Comparison of ENCODE assay signal across 15 cellular contexts in the genomic region with DNA sequence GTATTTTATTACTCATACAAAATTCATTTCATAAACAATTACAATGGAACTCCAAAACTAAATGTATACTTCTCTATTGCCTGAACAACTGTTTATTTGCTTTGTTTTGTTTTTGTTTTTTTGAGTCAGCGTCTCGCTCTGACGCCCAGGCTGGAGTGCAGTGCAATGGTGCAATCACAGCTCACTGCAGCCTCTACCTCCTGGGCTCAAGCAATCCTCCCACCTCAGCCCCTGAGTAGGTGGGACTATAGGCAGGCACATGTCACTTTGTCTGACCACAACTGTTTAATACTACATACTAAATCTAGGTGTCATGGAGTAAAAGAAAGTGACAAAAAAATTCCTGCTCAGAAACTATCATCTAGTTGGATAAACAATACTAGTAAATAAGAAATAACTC. TPM values are rescaled to one million over a fixed set of nuclear protein-coding genes. Genes with fewer than 3 reads are reported as not detected.
A peak's percentile ranks its signal among the peaks of the same experiment; 100 is the strongest.
DNase-seq lines count a peak whose midpoint lies in the region; ATAC-seq, FAIRE-seq and TF ChIP-seq lines count a peak whose summit lies in the region.
"Had no signal": no experiment of that assay in that cellular context is flagged by ENCODE, and none has a peak within 500 bp of the region (broad histone marks: within the 10 kb centered on the region; RNA-seq: fewer than 3 reads in every experiment).

No MANE protein-coding gene starts in this region.

- SMC1A ChIA-PET in GM12878 (lab: Charles Lee; ENCODE audit: uncharacterized antibody, unreplicated experiment), result interaction anchor here (0.6 to 11.8 kb wide), 8 partner anchors 6 to 210 kb away, joined by 3 to 250 read pairs (median 3); partner anchors contain the start of gene RAB3GAP2

- TF ChIP-seq CTCF in DOHH2 (IDR thresholded peaks at IDR 0.05; ENCODE audit: low read depth, low read length, poor library complexity, severe bottlenecking) (no peak), GM12878 (IDR thresholded peaks at IDR 0.05 in 2 of 3, conservative IDR thresholded peaks at IDR 0.05 in 1 of 3; ENCODE audit: control insufficient read depth in 2 of 3, extremely low read depth in 1 of 3, insufficient read depth in 1 of 3, low read depth in 3 of 3, low read length in 3 of 3) (no peak), dorsolateral prefrontal cortex (IDR thresholded peaks at IDR 0.05 in 54 of 56, conservative IDR thresholded peaks at IDR 0.05 in 2 of 56; ENCODE audit: low read depth in 1 of 56, partially characterized antibody in 56 of 56) (no peak)

- H3K9ac ChIP-seq in GM12878 (ENCODE audit: control insufficient read depth, insufficient read depth, low read length), result peak overlapping the region; percentile 53; the same call in 1 of the 2 replicates

- CTCF ChIA-PET in GM12878 (lab: Yijun Ruan, JAX), result interaction anchor here (1.3 to 4.6 kb wide), 3 partner anchors 7 to 47 kb away, joined by 3 to 29 read pairs (median 18); no protein-coding TSS in a partner anchor

- ATAC-seq in GM19035 (IDR thresholded peaks at IDR 0.05; ENCODE audit: unreplicated experiment) (peak; percentile 28), HG03175 (IDR thresholded peaks at IDR 0.05; ENCODE audit: unreplicated experiment) (peak; percentile 38), GM12878 (peak; percentile 35), HG02840 (IDR thresholded peaks at IDR 0.05; ENCODE audit: low FRiP score, unreplicated experiment) (no peak), GM19328 (IDR thresholded peaks at IDR 0.05; ENCODE audit: unreplicated experiment) (no peak)
- ATAC-seq: activated CD8-positive, alpha-beta T cell treated with anti-CD3 and anti-CD28 coated beads for 36 hours; activated naive CD8-positive, alpha-beta T cell treated with anti-CD3 and anti-CD28 coated beads, Interleukin-2, amount 50 U/mL, for 24 hours; right lobe of liver had no signal

- POLR2A ChIA-PET in GM12878 (lab: Charles Lee), result no interaction called here

- no peak for TF ChIP-seq RAD21 in GM12878 (IDR thresholded peaks at IDR 0.05; ENCODE audit: insufficient read depth, low read depth, low read length)

- H3K9me2 ChIP-seq in DOHH2 (replicated peaks; ENCODE audit: control insufficient read depth, low read length), result no peaks in the 10 kb centered on the region

- peak overlapping the region; percentile 67 for H3K27ac ChIP-seq in DOHH2 (ENCODE audit: low read depth, low read length)
- H3K27ac ChIP-seq in GM12878 (ENCODE audit: control insufficient read depth, insufficient read depth), result peak overlapping the region; percentile 96; the same call in 1 of the 2 replicates
- H3K27ac ChIP-seq in dorsolateral prefrontal cortex, result no peak overlapping the region
- H3K27ac ChIP-seq: right lobe of liver had no signal

- peaks cover 15% of the 10 kb centered on the region for H3F3A ChIP-seq in DOHH2 (ENCODE audit: control insufficient read depth, insufficient read depth)

- 0 out of 2 replicates have a peak, but pooled peaks cover under 1% of the 10 kb centered on the region for H4K20me1 ChIP-seq in DOHH2 (ENCODE audit: control insufficient read depth, insufficient read depth, low read depth, low read length)
- no peaks in the 10 kb centered on the region for H4K20me1 ChIP-seq in GM12878 (ENCODE audit: control insufficient read depth, insufficient read depth)

- no TSS peak for BruUV-seq in GM12878 (replicated peaks; lab: Mats Ljungman, UMichigan)

- H3K4me3 ChIP-seq in DOHH2 (ENCODE audit: low read length) (no peak overlapping the region; the same call in 1 of the 2 replicates), GM12878 (no peak overlapping the region), dorsolateral prefrontal cortex (no peak overlapping the region)
- H3K4me3 ChIP-seq: right lobe of liver had no signal

- peaks cover 62% of the 10 kb centered on the region for H3K4me1 ChIP-seq in DOHH2 (ENCODE audit: control insufficient read depth, low read length)
- peaks cover 17% of the 10 kb centered on the region for H3K4me1 ChIP-seq in GM12878 (ENCODE audit: control insufficient read depth, insufficient read depth, low read length)
- H3K4me1 ChIP-seq: right lobe of liver had no signal

- in situ Hi-C loops in GM12878 (cut with MboI), result no loop called here

- H3K9me3 ChIP-seq in DOHH2 (ENCODE audit: control insufficient read depth, insufficient read depth, low read length) (no peaks in the 10 kb centered on the region), GM12878 (replicated peaks; ENCODE audit: control insufficient read depth, insufficient read depth, low read length) (no peaks in the 10 kb centered on the region; the same call in 2 of the 3 replicates)
- H3K9me3 ChIP-seq: right lobe of liver had no signal

- no peaks in the 10 kb centered on the region for H3K27me3 ChIP-seq in DOHH2 (ENCODE audit: control insufficient read depth, low read length)
- no peaks in the 10 kb centered on the region for H3K27me3 ChIP-seq in GM12878 (replicated peaks in 1 of 2; ENCODE audit: control insufficient read depth in 2 of 2, insufficient read depth in 2 of 2, low read length in 1 of 2)
- H3K27me3 ChIP-seq in dorsolateral prefrontal cortex, result no peaks in the 10 kb centered on the region
- H3K27me3 ChIP-seq: right lobe of liver had no signal

- H3K4me2 ChIP-seq in DOHH2 (ENCODE audit: low read length) (peak overlapping the region; percentile 67), GM12878 (ENCODE audit: control insufficient read depth, insufficient read depth) (peak overlapping the region; percentile 41; the same call in 1 of the 2 replicates)

- WGBS in GM12878 (ENCODE audit: insufficient coverage, insufficient replicate concordance, low lambda C conversion rate, missing lambda C conversion rate), result 0% methylated on average over 3 of the region's 3 CpGs

- TF ChIP-seq POLR2A in GM12878 (IDR thresholded peaks at IDR 0.05; ENCODE audit: low read depth, low read length), result no peak

- RAD21 ChIA-PET in GM12878 (lab: Charles Lee; ENCODE audit: unreplicated experiment), result interaction anchor here (0.6 to 18.1 kb wide), 5 partner anchors 31 to 510 kb away, joined by 3 to 189 read pairs (median 4); partner anchors contain the start of gene RAB3GAP2

- intact Hi-C loops in GM12878 (cut with micrococcal nuclease; ENCODE audit: unreplicated experiment) (no loop called here), dorsolateral prefrontal cortex (cut with DNase I) (no loop called here)

- DNase-seq in GM12878 (ENCODE audit: low read depth, low spot score), result no peak
- no peak for DNase-seq in dorsolateral prefrontal cortex
- DNase-seq in HUDEP-2 (lab: John Stamatoyannopoulos, UW; ENCODE audit: unreplicated experiment in 76 of 76), result no peak
- DNase-seq: activated CD8-positive, alpha-beta T cell treated with anti-CD3 and anti-CD28 coated beads for 36 hours; activated naive CD8-positive, alpha-beta T cell treated with anti-CD3 and anti-CD28 coated beads, Interleukin-2, amount 50 U/mL, for 24 hours; CD4-positive, alpha-beta memory T cell; KBM-7; right lobe of liver; RPMI8226 had no signal

- FAIRE-seq in GM12878 (lab: Jason Lieb, UNC), result peak; percentile 62
- FAIRE-seq: bronchial epithelial cell had no signal

- TF ChIP-seq EP300 in GM12878 (IDR thresholded peaks at IDR 0.05; ENCODE audit: borderline replicate concordance in 1 of 2, control insufficient read depth in 1 of 2, low read depth in 2 of 2, low read length in 2 of 2), result no peak

- peaks cover 79% of the 10 kb centered on the region for H3K79me2 ChIP-seq in DOHH2 (ENCODE audit: control insufficient read depth, low read length)
- H3K79me2 ChIP-seq in GM12878 (ENCODE audit: control insufficient read depth, insufficient read depth, low read length), result peaks cover 75% of the 10 kb centered on the region

- no peak overlapping the region for H2AFZ ChIP-seq in GM12878 (ENCODE audit: control insufficient read depth, low read depth, low read length)

- H3K36me3 ChIP-seq in DOHH2 (ENCODE audit: control insufficient read depth, low read length) (peaks cover 28% of the 10 kb centered on the region), GM12878 (ENCODE audit: control insufficient read depth in 2 of 2, insufficient read depth in 2 of 2, low read length in 1 of 2) (no peaks in the 10 kb centered on the region; a peak in 1 of 4 replicates)

TF ChIP-seq in GM12878, 131 proteins besides CTCF, POLR2A, EP300 and RAD21 (continues in another document):
- no peak for TF ChIP-seq BACH1 (IDR thresholded peaks at IDR 0.05; ENCODE audit: borderline replicate concordance)
- no peak for TF ChIP-seq IKZF2 (IDR thresholded peaks at IDR 0.05)
- no peak for TF ChIP-seq SREBF2 (IDR thresholded peaks at IDR 0.05; ENCODE audit: low read length)
- TF ChIP-seq FOXM1 (IDR thresholded peaks at IDR 0.05; ENCODE audit: low read depth, low read length), result 0 out of 2 replicates have a peak, but pooled peaks have one; percentile 18

RNA-seq across cellular contexts. Expression of gene RAB3GAP2, which starts 49.3 kb away (rescaled TPM):
- 140 and 143 TPM in 2 replicates for total RNA-seq in GM12878 (2013; cell fraction: nucleolus; rRNA removed)
- 27.7 and 30.9 TPM in 2 replicates for total RNA-seq in GM12878 (2014; rRNA removed)
- 33.9 and 38.1 TPM in 2 replicates for total RNA-seq in GM12878 (2014; rRNA removed; fragmentation: Illumina TruSeq; extraction: Trizol)
- total RNA-seq in GM12878 (2021), result 44.2 and 51.1 TPM in 2 replicates
- 15.7 TPM for polyA plus RNA-seq in GM12878 (2011; ENCODE audit: low read depth)
- 43.5 and 52.0 TPM in 2 replicates for polyA plus RNA-seq in GM12878 (2011; rRNA removed)
- polyA plus RNA-seq in GM12878 (2011; cell fraction: cytosol; rRNA removed), result 19.2 and 24.5 TPM in 2 replicates
- polyA plus RNA-seq in GM12878 (2011; cell fraction: nucleus; rRNA removed), result 33.8 and 41.1 TPM in 2 replicates
- polyA plus RNA-seq in GM12878 (2012), result 20.2 and 24.9 TPM in 2 replicates
- 30.7 and 36.4 TPM in 2 replicates for polyA plus RNA-seq in GM12878 (2014; fragmentation: Illumina TruSeq; extraction: Trizol)
- polyA plus RNA-seq in GM12878 (2014; fragmentation: Nextera tagmentation; extraction: Ambion mirVana), result 10 to 100 TPM; 11.9 to 15.6 TPM
- 16.8 and 19.1 TPM in 2 replicates for polyA plus RNA-seq in GM12878 (2014; rRNA removed)
- polyA plus RNA-seq in GM12878 (2016; fragmentation: Nextera tagmentation; extraction: Ambion mirVana), result 10 to 100 TPM; 20.7 to 21.2 TPM
- 134 and 203 TPM in 2 replicates for polyA minus RNA-seq in GM12878 (2011; rRNA and poly(A)+ RNA removed)
- polyA minus RNA-seq in GM12878 (2011; cell fraction: cytosol; rRNA and poly(A)+ RNA removed), result 18.8 and 31.0 TPM in 2 replicates
- 29.0 and 41.9 TPM in 2 replicates for polyA minus RNA-seq in GM12878 (2011; cell fraction: nucleus; rRNA and poly(A)+ RNA removed)
- total RNA-seq in dorsolateral prefrontal cortex, result 10 to 100 TPM; 35.9 to 76.7 (median 50.9) TPM

Comparison
In these comparisons a context has a peak if more than half of its experiments do, and no peak if none do; other contexts are left out.
1. H3K27ac ChIP-seq: peak in DOHH2 (single experiment) and GM12878 (single experiment); none in dorsolateral prefrontal cortex (0 of 59).
2. ATAC-seq: peak in GM19035 (single experiment), HG03175 (single experiment) and GM12878 (single experiment); none in HG02840 (single experiment) and GM19328 (single experiment).